Comparison of ENCODE assay signal across 1 cellular context in the genomic region with DNA sequence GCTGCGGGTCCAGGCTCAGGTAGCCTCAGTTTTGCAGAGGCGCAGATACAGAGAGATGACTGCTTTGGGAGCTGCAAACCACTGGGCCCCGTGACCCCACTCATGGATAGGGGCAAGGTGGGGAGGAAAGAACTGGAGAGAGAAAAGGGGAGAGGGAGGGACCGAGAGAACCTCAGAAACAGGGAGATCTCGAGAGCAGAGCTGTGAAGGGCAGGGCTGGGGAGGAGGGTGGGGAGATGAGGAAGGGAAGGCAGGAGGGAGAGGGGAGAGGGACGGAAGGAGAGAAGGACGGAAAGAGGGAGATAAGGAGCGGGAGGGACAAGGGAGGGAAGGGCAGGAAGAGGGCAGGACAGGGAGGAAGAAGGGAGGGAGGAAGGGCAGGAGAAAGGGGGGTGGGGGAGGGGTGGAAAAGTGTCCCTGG.
TF ChIP-seq lines count a peak whose summit lies in the region.

No MANE protein-coding gene starts in this region.

TF ChIP-seq in K562, 482 proteins besides CTCF, POLR2A, EP300 and RAD21 (continued from another document):
- no peak for TF ChIP-seq POLR2AphosphoS5 (IDR thresholded peaks at IDR 0.05; ENCODE audit: control insufficient read depth, insufficient read depth, low read depth, low read length)
- TF ChIP-seq, protein P1, sequence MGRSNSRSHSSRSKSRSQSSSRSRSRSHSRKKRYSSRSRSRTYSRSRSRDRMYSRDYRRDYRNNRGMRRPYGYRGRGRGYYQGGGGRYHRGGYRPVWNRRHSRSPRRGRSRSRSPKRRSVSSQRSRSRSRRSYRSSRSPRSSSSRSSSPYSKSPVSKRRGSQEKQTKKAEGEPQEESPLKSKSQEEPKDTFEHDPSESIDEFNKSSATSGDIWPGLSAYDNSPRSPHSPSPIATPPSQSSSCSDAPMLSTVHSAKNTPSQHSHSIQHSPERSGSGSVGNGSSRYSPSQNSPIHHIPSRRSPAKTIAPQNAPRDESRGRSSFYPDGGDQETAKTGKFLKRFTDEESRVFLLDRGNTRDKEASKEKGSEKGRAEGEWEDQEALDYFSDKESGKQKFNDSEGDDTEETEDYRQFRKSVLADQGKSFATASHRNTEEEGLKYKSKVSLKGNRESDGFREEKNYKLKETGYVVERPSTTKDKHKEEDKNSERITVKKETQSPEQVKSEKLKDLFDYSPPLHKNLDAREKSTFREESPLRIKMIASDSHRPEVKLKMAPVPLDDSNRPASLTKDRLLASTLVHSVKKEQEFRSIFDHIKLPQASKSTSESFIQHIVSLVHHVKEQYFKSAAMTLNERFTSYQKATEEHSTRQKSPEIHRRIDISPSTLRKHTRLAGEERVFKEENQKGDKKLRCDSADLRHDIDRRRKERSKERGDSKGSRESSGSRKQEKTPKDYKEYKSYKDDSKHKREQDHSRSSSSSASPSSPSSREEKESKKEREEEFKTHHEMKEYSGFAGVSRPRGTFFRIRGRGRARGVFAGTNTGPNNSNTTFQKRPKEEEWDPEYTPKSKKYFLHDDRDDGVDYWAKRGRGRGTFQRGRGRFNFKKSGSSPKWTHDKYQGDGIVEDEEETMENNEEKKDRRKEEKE (IDR thresholded peaks at IDR 0.05; ENCODE audit: borderline replicate concordance in 1 of 2, control insufficient read depth in 1 of 2, low read depth in 2 of 2, low read length in 1 of 2): no peak
- no peak for TF ChIP-seq ZNF764 (CRISPR knock-in tag; IDR thresholded peaks at IDR 0.05; ENCODE audit: low read depth)
- TF ChIP-seq, protein P2, sequence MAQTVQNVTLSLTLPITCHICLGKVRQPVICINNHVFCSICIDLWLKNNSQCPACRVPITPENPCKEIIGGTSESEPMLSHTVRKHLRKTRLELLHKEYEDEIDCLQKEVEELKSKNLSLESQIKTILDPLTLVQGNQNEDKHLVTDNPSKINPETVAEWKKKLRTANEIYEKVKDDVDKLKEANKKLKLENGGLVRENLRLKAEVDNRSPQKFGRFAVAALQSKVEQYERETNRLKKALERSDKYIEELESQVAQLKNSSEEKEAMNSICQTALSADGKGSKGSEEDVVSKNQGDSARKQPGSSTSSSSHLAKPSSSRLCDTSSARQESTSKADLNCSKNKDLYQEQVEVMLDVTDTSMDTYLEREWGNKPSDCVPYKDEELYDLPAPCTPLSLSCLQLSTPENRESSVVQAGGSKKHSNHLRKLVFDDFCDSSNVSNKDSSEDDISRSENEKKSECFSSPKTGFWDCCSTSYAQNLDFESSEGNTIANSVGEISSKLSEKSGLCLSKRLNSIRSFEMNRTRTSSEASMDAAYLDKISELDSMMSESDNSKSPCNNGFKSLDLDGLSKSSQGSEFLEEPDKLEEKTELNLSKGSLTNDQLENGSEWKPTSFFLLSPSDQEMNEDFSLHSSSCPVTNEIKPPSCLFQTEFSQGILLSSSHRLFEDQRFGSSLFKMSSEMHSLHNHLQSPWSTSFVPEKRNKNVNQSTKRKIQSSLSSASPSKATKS (CRISPR knock-in tag; IDR thresholded peaks at IDR 0.05): no peak
- TF ChIP-seq, protein P3, sequence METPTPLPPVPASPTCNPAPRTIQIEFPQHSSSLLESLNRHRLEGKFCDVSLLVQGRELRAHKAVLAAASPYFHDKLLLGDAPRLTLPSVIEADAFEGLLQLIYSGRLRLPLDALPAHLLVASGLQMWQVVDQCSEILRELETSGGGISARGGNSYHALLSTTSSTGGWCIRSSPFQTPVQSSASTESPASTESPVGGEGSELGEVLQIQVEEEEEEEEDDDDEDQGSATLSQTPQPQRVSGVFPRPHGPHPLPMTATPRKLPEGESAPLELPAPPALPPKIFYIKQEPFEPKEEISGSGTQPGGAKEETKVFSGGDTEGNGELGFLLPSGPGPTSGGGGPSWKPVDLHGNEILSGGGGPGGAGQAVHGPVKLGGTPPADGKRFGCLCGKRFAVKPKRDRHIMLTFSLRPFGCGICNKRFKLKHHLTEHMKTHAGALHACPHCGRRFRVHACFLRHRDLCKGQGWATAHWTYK (CRISPR knock-in tag; IDR thresholded peaks at IDR 0.05): no peak
- no peak for TF ChIP-seq SMAD3 (CRISPR knock-in tag; conservative IDR thresholded peaks at IDR 0.05)
